29 cellular contexts compared by ENCODE assay signal in genomic region chr11:117408356-117408755, GRCh38.
"Had no signal": no experiment of that assay in that cellular context is flagged by ENCODE, and none has a peak within 500 bp of the region (broad histone marks: within the 10 kb centered on the region; RNA-seq: fewer than 3 reads in every experiment).

No MANE protein-coding gene starts in this region.

- ATAC-seq: activated CD4-positive, CD25-positive, alpha-beta regulatory T cell treated with anti-CD3 and anti-CD28 coated beads, Interleukin-2, amount 50 U/mL, for 24 hours; activated CD8-positive, alpha-beta T cell treated with anti-CD3 and anti-CD28 coated beads for 36 hours; activated T-cell treated with anti-CD3 and anti-CD28 coated beads, Interleukin-2, amount 50 U/mL, for 4 hours; activated T-helper 17 cell treated with anti-CD3 and anti-CD28 coated beads, Interleukin-2, amount 50 U/mL, for 72 hours; effector memory CD8-positive, alpha-beta T cell; gastroesophageal sphincter; T-cell had no signal

- DNase-seq: activated B cell treated with CpG ODN at 0.5 μM for 24 hours; activated CD4-positive, alpha-beta T cell treated with anti-CD3 and anti-CD28 coated beads for 48 hours; activated CD4-positive, alpha-beta T cell treated with anti-CD3 and anti-CD28 coated beads, Interleukin-2, amount 50 U/mL, for 1 hour; activated CD4-positive, alpha-beta T cell treated with anti-CD3 and anti-CD28 coated beads, Interleukin-2, amount 50 U/mL, for 48 hours; activated CD8-positive, alpha-beta memory T cell treated with anti-CD3 and anti-CD28 coated beads for 24 hours; activated CD8-positive, alpha-beta T cell treated with anti-CD3 and anti-CD28 coated beads for 36 hours; activated effector memory CD4-positive, alpha-beta T cell treated with Interleukin-2 at 50 U/mL for 16 hours; activated gamma-delta T cell treated with Interleukin-2 at 50 U/mL for 16 hours; activated naive CD4-positive, alpha-beta T cell treated with anti-CD3 and anti-CD28 coated beads, Interleukin-2, amount 50 U/mL, for 16 hours; activated naive CD4-positive, alpha-beta T cell treated with Interleukin-2 at 50 U/mL for 16 hours; activated T-cell treated with anti-CD3 and anti-CD28 coated beads, Interleukin-2, amount 50 U/mL, for 4 hours; amniotic stem cell; anterior cingulate cortex; brain microvascular endothelial cell; caudate nucleus; cortex of kidney; dermis blood vessel endothelial cell; effector CD4-positive, alpha-beta T cell; effector memory CD8-positive, alpha-beta T cell; erythroblast; esophagus squamous epithelium; foreskin melanocyte; SW 1271; T-cell; T1000; WERI-Rb-1 had no signal

- H3K27me3 ChIP-seq: brain microvascular endothelial cell, esophagus squamous epithelium, gastroesophageal sphincter had no signal

- H3K4me1 ChIP-seq: esophagus squamous epithelium, gastroesophageal sphincter had no signal

- H3K4me3 ChIP-seq: esophagus squamous epithelium, gastroesophageal sphincter had no signal

- H3K27ac ChIP-seq: brain microvascular endothelial cell, esophagus squamous epithelium, gastroesophageal sphincter, WERI-Rb-1 had no signal
